Comparison of ENCODE assay signal across 9 cellular contexts in the genomic region with DNA sequence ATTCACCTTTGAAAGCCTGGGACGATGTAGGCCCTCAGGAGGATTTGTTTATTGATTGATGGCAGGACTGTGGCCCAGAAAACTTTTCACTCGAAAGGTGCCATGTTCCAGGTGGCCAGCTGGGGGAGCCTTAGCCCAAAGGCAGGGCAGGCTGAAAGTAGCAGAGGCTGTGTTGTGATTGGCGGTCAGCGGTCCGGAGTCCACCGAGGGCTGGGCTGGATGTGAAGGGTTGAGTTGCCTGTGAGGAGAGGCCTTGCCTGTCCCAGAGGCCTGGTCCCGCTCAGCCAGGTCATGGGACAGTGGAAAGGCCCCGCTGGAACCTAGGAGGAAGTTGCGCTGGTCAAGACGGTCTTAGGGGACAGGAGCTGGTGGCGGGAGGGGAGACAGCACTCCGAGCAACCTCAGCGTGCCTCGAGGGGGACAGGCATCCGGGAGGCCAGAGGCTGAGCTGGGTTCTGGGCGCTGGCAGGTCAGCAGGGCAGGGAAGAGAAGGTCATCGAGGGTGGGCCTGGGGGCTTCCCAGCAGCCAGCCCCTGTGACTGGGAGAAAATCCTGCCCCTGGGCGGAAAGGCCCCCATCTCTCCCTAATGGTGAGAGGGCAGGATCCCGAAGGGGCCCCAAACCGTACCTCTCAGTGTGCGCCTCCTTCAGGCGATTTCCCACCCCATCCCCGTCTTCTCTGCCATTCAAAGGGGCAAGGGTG. TPM values are rescaled to one million over a fixed set of nuclear protein-coding genes. Genes with fewer than 3 reads are reported as not detected.
DNase-seq lines count a peak whose midpoint lies in the region; ATAC-seq and TF ChIP-seq lines count a peak whose summit lies in the region.
"Had no signal": no experiment of that assay in that cellular context is flagged by ENCODE, and none has a peak within 500 bp of the region (broad histone marks: within the 10 kb centered on the region; RNA-seq: fewer than 3 reads in every experiment).

No MANE protein-coding gene starts in this region.

- no peak overlapping the region for H3K27ac ChIP-seq in dorsolateral prefrontal cortex
- no peak overlapping the region for H3K27ac ChIP-seq in aorta (ENCODE audit: low read depth in 1 of 2, low read length in 2 of 2)

- H3K36me3 ChIP-seq in aorta (ENCODE audit: control insufficient read depth in 1 of 2, insufficient read depth in 2 of 2, low read length in 1 of 2), result no peaks in the 10 kb centered on the region

- H3K27ac Mint-ChIP-seq in WTC11, result peak overlapping the region; percentile 22; the same call in 1 of the 2 replicates
- peak overlapping the region; percentile 56 to 89 for H3K27ac Mint-ChIP-seq in natural killer cell treated with Interleukin-12 subunit alpha and Interleukin-12 subunit beta and Interleukin-15 and Interleukin-18, amount 100 ng/mL, for 72 hours

- POLR2A ChIA-PET in WTC11 (lab: Charles Lee), result no interaction called here

- H3K36me3 Mint-ChIP-seq in WTC11, result peaks cover 4% of the 10 kb centered on the region
- no peaks in the 10 kb centered on the region for H3K36me3 Mint-ChIP-seq in natural killer cell treated with Interleukin-12 subunit alpha and Interleukin-12 subunit beta and Interleukin-15 and Interleukin-18, amount 100 ng/mL, for 72 hours

- H3K4me3 Mint-ChIP-seq in WTC11, result peak overlapping the region; percentile 46
- H3K4me3 Mint-ChIP-seq in natural killer cell treated with Interleukin-12 subunit alpha and Interleukin-12 subunit beta and Interleukin-15 and Interleukin-18, amount 100 ng/mL, for 72 hours, result peak overlapping the region; percentile 65

- peaks cover 28% of the 10 kb centered on the region for H3K4me1 Mint-ChIP-seq in WTC11
- H3K4me1 Mint-ChIP-seq in natural killer cell treated with Interleukin-12 subunit alpha and Interleukin-12 subunit beta and Interleukin-15 and Interleukin-18, amount 100 ng/mL, for 72 hours (ENCODE audit: low read depth in 2 of 2), result peaks cover 20 to 22% of the 10 kb centered on the region in 2 donors

- DNase-seq in EL (peak; percentile 36), WTC11 (ENCODE audit: low spot score) (peak; percentile 87), dorsolateral prefrontal cortex (peak in 1 of 10 donors; percentile 40), aorta (no peak)
- DNase-seq in natural killer cell treated with Interleukin-12 subunit alpha and Interleukin-12 subunit beta and Interleukin-15 and Interleukin-18, amount 100 ng/mL, for 72 hours (ENCODE audit: low spot score), result peak; percentile 81

- WGBS in aorta, 2 donors, result 47 to 54% methylated on average over 23 of the region's 23 CpGs

- H3K27me3 ChIP-seq in dorsolateral prefrontal cortex (no peaks in the 10 kb centered on the region), aorta (ENCODE audit: control insufficient read depth in 1 of 2, insufficient read depth in 2 of 2, low read length in 1 of 2) (no peaks in the 10 kb centered on the region)

- no peaks in the 10 kb centered on the region for H3K9me3 ChIP-seq in aorta (ENCODE audit: control insufficient read depth, low read length)

- TF ChIP-seq CTCF in LNCAP (IDR thresholded peaks at IDR 0.05), result peak; percentile 80
- TF ChIP-seq CTCF in WTC11 (IDR thresholded peaks at IDR 0.05), result peak; percentile 69
- peak in 44 of 56 donors; percentile 8 to 50 (median 31) for TF ChIP-seq CTCF in dorsolateral prefrontal cortex (IDR thresholded peaks at IDR 0.05 in 54 of 56, conservative IDR thresholded peaks at IDR 0.05 in 2 of 56; ENCODE audit: low read depth in 1 of 56, partially characterized antibody in 56 of 56)

- intact Hi-C loops in dorsolateral prefrontal cortex (cut with DNase I) (no loop called here), aorta (cut with DNase I) (no loop called here)

- H3K4me3 ChIP-seq in dorsolateral prefrontal cortex, result no peak overlapping the region
- H3K4me3 ChIP-seq in aorta (ENCODE audit: low read length in 2 of 2), result no peak overlapping the region

- ATAC-seq in GM19467 (IDR thresholded peaks at IDR 0.05; ENCODE audit: unreplicated experiment), result peak; percentile 75
- peak; percentile 99 for ATAC-seq in WTC11
- ATAC-seq in natural killer cell treated with Interleukin-12 subunit alpha and Interleukin-12 subunit beta and Interleukin-15 and Interleukin-18, amount 100 ng/mL, for 72 hours, result peak; percentile 88 to 93
- no peak for ATAC-seq in GM21423 (IDR thresholded peaks at IDR 0.05; ENCODE audit: unreplicated experiment)
- ATAC-seq in aorta (ENCODE audit: low FRiP score), result no peak

- H3K27me3 Mint-ChIP-seq in WTC11 (ENCODE audit: low read depth), result 0 out of 2 replicates have a peak, but pooled peaks cover 4% of the 10 kb centered on the region
- no peaks in the 10 kb centered on the region for H3K27me3 Mint-ChIP-seq in natural killer cell treated with Interleukin-12 subunit alpha and Interleukin-12 subunit beta and Interleukin-15 and Interleukin-18, amount 100 ng/mL, for 72 hours

- CTCF ChIA-PET in WTC11 (lab: Charles Lee), result interaction anchor here (0.6 to 1.8 kb wide), 14 partner anchors 8 to 961 kb away, joined by 3 to 8 read pairs (median 4); partner anchors contain the start of gene KHNYN

- H3K4me1 ChIP-seq in aorta (ENCODE audit: control insufficient read depth in 1 of 2, insufficient read depth in 2 of 2, low read length in 2 of 2), result no peaks in the 10 kb centered on the region

- peaks cover 22% of the 10 kb centered on the region for H3K9me3 Mint-ChIP-seq in WTC11
- H3K9me3 Mint-ChIP-seq in natural killer cell treated with Interleukin-12 subunit alpha and Interleukin-12 subunit beta and Interleukin-15 and Interleukin-18, amount 100 ng/mL, for 72 hours, result no peaks in the 10 kb centered on the region

TF ChIP-seq in WTC11, 78 proteins besides CTCF, POLR2A, EP300 and RAD21:
- TF ChIP-seq GABPB1 (CRISPR knock-in tag; IDR thresholded peaks at IDR 0.05), result peak; percentile 57; the same call in 1 of the 2 replicates
- TF ChIP-seq ZBTB21 (CRISPR knock-in tag; IDR thresholded peaks at IDR 0.05; ENCODE audit: borderline replicate concordance), result no peak

RNA-seq across cellular contexts. Expression of gene CMA1, which starts 26.3 kb away (rescaled TPM):
- total RNA-seq in WTC11 (2021) (not detected in 3 replicates), dorsolateral prefrontal cortex (not detected), aorta (1 to 10 TPM in 1 of 2 donors, under 1 TPM in 1; 0.52 to 2.8 TPM)
- total RNA-seq in natural killer cell treated with Interleukin-12 subunit alpha and Interleukin-12 subunit beta and Interleukin-15 and Interleukin-18, amount 100 ng/mL, for 72 hours, result not detected
- not detected for polyA plus RNA-seq in aorta
- total RNA-seq: dermis microvascular lymphatic vessel endothelial cell had no signal

RNA-seq across cellular contexts. Expression of gene SDR39U1, which starts 39.2 kb away (rescaled TPM):
- total RNA-seq in WTC11 (2021) (55.0 to 59.2 TPM (median 56.7 TPM) in 3 replicates), dorsolateral prefrontal cortex (100 to 1,000 TPM in 1 of 120 experiments, 10 to 100 TPM in 119; 55.2 to 101 (median 73.3) TPM), aorta (10 to 100 TPM; 46.0 to 62.3 TPM)
- 10 to 100 TPM; 33.2 to 50.7 TPM for total RNA-seq in natural killer cell treated with Interleukin-12 subunit alpha and Interleukin-12 subunit beta and Interleukin-15 and Interleukin-18, amount 100 ng/mL, for 72 hours
- 100 to 1,000 TPM in 1 of 2 donors, 10 to 100 TPM in 1; 24.0 to 163 TPM for polyA plus RNA-seq in aorta

RNA-seq across cellular contexts. Expression of gene KHNYN, which starts 52.0 kb away (rescaled TPM):
- 33.2 to 34.2 TPM (median 33.3 TPM) in 3 replicates for total RNA-seq in WTC11 (2021)
- 10 to 100 TPM; 13.3 to 43.5 (median 23.9) TPM for total RNA-seq in dorsolateral prefrontal cortex
- total RNA-seq in natural killer cell treated with Interleukin-12 subunit alpha and Interleukin-12 subunit beta and Interleukin-15 and Interleukin-18, amount 100 ng/mL, for 72 hours, result 10 to 100 TPM; 61.7 to 65.3 TPM
- 10 to 100 TPM; 49.9 to 64.9 TPM for total RNA-seq in aorta
- polyA plus RNA-seq in aorta, result 10 to 100 TPM; 15.2 to 34.7 TPM

RNA-seq across cellular contexts. Expression of gene CBLN3, which starts 52.3 kb away (rescaled TPM):
- total RNA-seq in WTC11 (2021) (0.94 to 2.1 TPM (median 1.5 TPM) in 3 replicates), dorsolateral prefrontal cortex (1 to 10 TPM in 118 of 120 experiments, under 1 TPM in 2; 0.71 to 8.3 (median 3.4) TPM), aorta (10 to 100 TPM in 1 of 2 donors, 1 to 10 TPM in 1; 4.3 to 10.2 TPM)
- total RNA-seq in natural killer cell treated with Interleukin-12 subunit alpha and Interleukin-12 subunit beta and Interleukin-15 and Interleukin-18, amount 100 ng/mL, for 72 hours, result 10 to 100 TPM in 1 of 2 donors, 1 to 10 TPM in 1; 5.3 to 10.9 TPM
- polyA plus RNA-seq in aorta, result 1 to 10 TPM; 1.3 to 5.6 TPM

Comparison
In these comparisons a context has a peak if more than half of its experiments do, and no peak if none do; other contexts are left out.
1. DNase-seq: peak in EL (single experiment), WTC11 (single experiment) and natural killer cell treated with Interleukin-12 subunit alpha and Interleukin-12 subunit beta and Interleukin-15 and Interleukin-18, amount 100 ng/mL, for 72 hours (single experiment); none in aorta (0 of 2).
2. ATAC-seq: peak in GM19467 (single experiment), WTC11 (single experiment) and natural killer cell treated with Interleukin-12 subunit alpha and Interleukin-12 subunit beta and Interleukin-15 and Interleukin-18, amount 100 ng/mL, for 72 hours (2 of 2); none in GM21423 (single experiment) and aorta (single experiment).
3. Peak in every context shown above with its lines, with median percentiles within 50 percentile points of each other: CTCF ChIP-seq.